In the genomic region with DNA sequence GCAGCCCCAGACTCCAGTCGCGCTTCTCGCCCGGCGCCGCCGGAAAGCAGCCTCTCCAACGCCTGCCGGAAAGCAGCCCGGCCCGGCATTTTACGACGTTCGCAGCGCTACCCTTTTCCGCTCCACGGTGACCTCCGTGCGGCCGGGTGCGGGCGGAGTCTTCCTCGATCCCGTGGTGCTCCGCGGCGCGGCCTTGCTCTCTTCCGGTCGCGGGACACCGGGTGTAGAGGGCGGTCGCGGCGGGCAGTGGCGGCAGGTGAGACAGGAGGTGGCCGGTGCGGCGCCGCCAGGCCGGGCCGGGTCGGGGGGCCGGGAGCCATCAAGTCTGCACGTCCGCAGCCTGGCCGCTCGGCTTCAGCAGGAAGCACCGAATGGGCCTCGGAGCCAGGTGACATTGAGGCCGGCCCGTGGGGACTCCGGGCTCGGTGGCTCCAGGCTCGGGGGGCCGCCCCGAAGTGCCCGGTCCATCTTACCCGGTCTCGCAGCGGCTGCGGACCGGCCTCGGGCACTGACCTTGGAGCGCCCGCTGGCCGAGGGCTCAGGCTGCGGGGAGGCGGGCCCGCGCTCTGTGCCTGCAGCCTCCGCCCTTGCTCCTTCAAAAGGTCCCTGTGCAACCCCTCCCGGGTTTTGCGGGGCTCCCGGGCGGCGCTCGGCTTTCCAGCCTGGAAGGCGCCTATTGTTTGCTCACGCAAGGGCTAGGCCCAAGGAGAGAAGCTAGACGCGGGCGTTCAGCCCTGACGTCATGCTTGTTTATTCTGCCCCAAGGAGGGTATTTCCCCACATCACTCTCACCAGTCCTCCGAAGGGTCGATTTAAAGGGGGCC, we compare ENCODE assay signal across 8 cellular contexts. TPM values are rescaled to one million over a fixed set of nuclear protein-coding genes. Genes with fewer than 3 reads are reported as not detected.
DNase-seq lines count a peak whose midpoint lies in the region; ATAC-seq and TF ChIP-seq lines count a peak whose summit lies in the region.

Gene COX4I1, plus strand, starts transcription at position 199 of the 824 bp plus-strand sequence. CDS start 1,511 bp downstream, outside the sequence.
Gene EMC8, minus strand, starts transcription at position 48 of the 824 bp plus-strand sequence. CDS start 249 bp downstream, outside the sequence.

- H3K4me3 Mint-ChIP-seq in activated naive CD4-positive, alpha-beta T cell treated with anti-CD3 and anti-CD28 coated beads, Interleukin-2, amount 50 U/mL, for 24 hours, result peak within 1 kb of the TSS; percentile 91

- H3K4me1 ChIP-seq in suprapubic skin, result peaks cover 25% of the 10 kb centered on the region

- POLR2A ChIA-PET in GM10248 (lab: Yijun Ruan, JAX), result no interaction called here

- ATAC-seq in HG02610 (IDR thresholded peaks at IDR 0.05; ENCODE audit: unreplicated experiment) (peak; percentile 80), SK-N-SH treated with all-trans-retinoic acid at 6 μM for 48 hours (peak; percentile 94)

- TF ChIP-seq CTCF in GM10248 (IDR thresholded peaks at IDR 0.05; ENCODE audit: control extremely low read depth, extremely low read depth, low read depth, missing control alignments) (no peak), suprapubic skin (IDR thresholded peaks at IDR 0.05) (no peak)

- H3K36me3 ChIP-seq in suprapubic skin, result peaks cover 52% of the 10 kb centered on the region

- peaks cover 63% of the 10 kb centered on the region for H3K4me1 Mint-ChIP-seq in activated naive CD4-positive, alpha-beta T cell treated with anti-CD3 and anti-CD28 coated beads, Interleukin-2, amount 50 U/mL, for 24 hours

- DNase-seq in GM10248 (ENCODE audit: extremely low spot score) (peak; percentile 97), NCI-H1092 (lab: John Stamatoyannopoulos, UW) (peak; percentile 90), glomerular endothelial cell (ENCODE audit: extremely low read depth, low read depth, low spot score) (no peak), occipital lobe (lab: John Stamatoyannopoulos, UW) (peak; percentile 89), suprapubic skin (ENCODE audit: low spot score in 2 of 2) (peak; percentile 95 to 96)

- peak in 1 of 2 donors; percentile 72 for TF ChIP-seq POLR2A in suprapubic skin (IDR thresholded peaks at IDR 0.05)

- no peak for TF ChIP-seq EP300 in suprapubic skin (IDR thresholded peaks at IDR 0.05)

- WGBS in suprapubic skin, result 0% methylated on average over 13 of the region's 87 CpGs

- peak within 1 kb of the TSS; percentile 93 for H3K27ac ChIP-seq in suprapubic skin

- CTCF ChIA-PET in GM10248 (lab: Yijun Ruan, JAX), result interaction anchor here (4.3 kb wide), 1 partner anchor 19 kb away, joined by 58 read pairs; no protein-coding TSS in a partner anchor

- H3K27ac Mint-ChIP-seq in activated naive CD4-positive, alpha-beta T cell treated with anti-CD3 and anti-CD28 coated beads, Interleukin-2, amount 50 U/mL, for 24 hours, result peak within 1 kb of the TSS; percentile 97

- no peaks in the 10 kb centered on the region for H3K9me3 ChIP-seq in suprapubic skin

- H3K27me3 Mint-ChIP-seq in activated naive CD4-positive, alpha-beta T cell treated with anti-CD3 and anti-CD28 coated beads, Interleukin-2, amount 50 U/mL, for 24 hours, result no peaks in the 10 kb centered on the region

- H3K36me3 Mint-ChIP-seq in activated naive CD4-positive, alpha-beta T cell treated with anti-CD3 and anti-CD28 coated beads, Interleukin-2, amount 50 U/mL, for 24 hours, result peaks cover 22% of the 10 kb centered on the region

- no peaks in the 10 kb centered on the region for H3K9me3 Mint-ChIP-seq in activated naive CD4-positive, alpha-beta T cell treated with anti-CD3 and anti-CD28 coated beads, Interleukin-2, amount 50 U/mL, for 24 hours

- no peaks in the 10 kb centered on the region for H3K27me3 ChIP-seq in suprapubic skin

- peak within 1 kb of the TSS; percentile 100 for H3K4me3 ChIP-seq in suprapubic skin

TF ChIP-seq in SK-N-SH treated with all-trans-retinoic acid at 6 μM for 48 hours, 23 proteins besides CTCF, POLR2A, EP300 and RAD21:
- TF ChIP-seq ZFP3 (CRISPR knock-in tag; IDR thresholded peaks at IDR 0.05) (no peak), PPARA (CRISPR knock-in tag; IDR thresholded peaks at IDR 0.05; ENCODE audit: borderline replicate concordance) (no peak)

RNA-seq across cellular contexts. Expression of gene COX4I1, which starts in this region (rescaled TPM):
- total RNA-seq in glomerular endothelial cell, result 548 and 742 TPM in 2 replicates
- total RNA-seq in occipital lobe, result 201 TPM
- total RNA-seq in suprapubic skin, result 100 to 1,000 TPM; 369 to 505 (median 459) TPM

RNA-seq across cellular contexts. Expression of gene EMC8, which starts in this region (rescaled TPM):
- 44.5 and 48.7 TPM in 2 replicates for total RNA-seq in glomerular endothelial cell
- total RNA-seq in occipital lobe, result 15.0 TPM
- total RNA-seq in suprapubic skin, result 10 to 100 TPM; 20.4 to 39.5 (median 23.9) TPM
